Comparison of ENCODE assay signal across 37 cellular contexts in the genomic region with DNA sequence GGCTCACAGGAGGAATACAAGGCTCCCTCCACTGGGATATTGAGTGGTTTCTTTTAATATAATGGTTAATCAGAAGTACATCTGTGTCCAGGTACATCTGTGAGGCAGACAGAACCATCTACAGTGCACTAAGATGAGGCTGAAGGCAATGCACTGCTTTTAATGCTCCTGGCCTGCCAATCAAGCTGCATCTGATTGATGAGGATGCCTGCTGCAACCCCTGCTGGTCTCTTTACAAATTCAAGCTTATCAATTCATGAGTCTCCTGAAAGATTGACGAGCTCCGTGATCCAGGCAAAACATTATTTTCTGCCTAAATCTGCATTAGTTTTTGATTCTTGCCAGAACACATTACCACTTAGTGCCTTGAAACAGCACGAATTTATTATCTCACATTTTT.
"Had no signal": no experiment of that assay in that cellular context is flagged by ENCODE, and none has a peak within 500 bp of the region (broad histone marks: within the 10 kb centered on the region; RNA-seq: fewer than 3 reads in every experiment).

No MANE protein-coding gene starts in this region.

- H3K4me1 ChIP-seq: adrenal gland, ascending aorta, breast epithelium had no signal

- H3K4me1 Mint-ChIP-seq: activated naive CD4-positive, alpha-beta T cell treated with anti-CD3 and anti-CD28 coated beads, Interleukin-2, amount 10 ng/mL, durations not matched to agents 7 days and 5 days; activated naive CD4-positive, alpha-beta T cell treated with anti-CD3 and anti-CD28 coated beads, Interleukin-2, amount 50 U/mL, for 24 hours; activated naive CD8-positive, alpha-beta T cell treated with anti-CD3 and anti-CD28 coated beads for 36 hours; activated naive CD8-positive, alpha-beta T cell treated with anti-CD3 and anti-CD28 coated beads, Interleukin-2, amount 10 ng/mL, durations not matched to agents 7 days and 5 days; activated naive CD8-positive, alpha-beta T cell treated with anti-CD3 and anti-CD28 coated beads, Interleukin-2, amount 50 U/mL, for 24 hours; activated T-helper 17 cell treated with anti-CD3 and anti-CD28 coated beads, Interleukin-2, amount 50 U/mL, for 72 hours; central memory CD8-positive, alpha-beta T cell had no signal

- H3K27ac ChIP-seq: adrenal gland, ascending aorta, body of pancreas, brain microvascular endothelial cell, breast epithelium, cardiac muscle cell had no signal

- H3K27me3 ChIP-seq: adrenal gland, ascending aorta, body of pancreas, brain microvascular endothelial cell, breast epithelium, cardiac muscle cell had no signal

- ATAC-seq: activated naive CD4-positive, alpha-beta T cell treated with anti-CD3 and anti-CD28 coated beads, Interleukin-2, amount 50 U/mL, for 72 hours; activated naive CD8-positive, alpha-beta T cell treated with anti-CD3 and anti-CD28 coated beads, Interleukin-2, amount 50 U/mL, for 24 hours; activated T-cell treated with anti-CD3 and anti-CD28 coated beads, Interleukin-2, amount 50 U/mL, for 4 hours; activated T-cell treated with anti-CD3 and anti-CD28 coated beads, Interleukin-2, amount 50 U/mL, for 72 hours; activated T-helper 17 cell treated with anti-CD3 and anti-CD28 coated beads, Interleukin-2, amount 50 U/mL, for 72 hours; body of pancreas had no signal

- DNase-seq: activated effector memory CD4-positive, alpha-beta T cell treated with anti-CD3 and anti-CD28 coated beads, Interleukin-2, amount 50 U/mL, for 16 hours; activated effector memory CD4-positive, alpha-beta T cell treated with Interleukin-2 at 50 U/mL for 16 hours; activated gamma-delta T cell; activated gamma-delta T cell treated with Interleukin-2 at 50 U/mL for 16 hours; activated naive CD4-positive, alpha-beta T cell; activated naive CD4-positive, alpha-beta T cell treated with anti-CD3 and anti-CD28 coated beads for 36 hours; activated naive CD4-positive, alpha-beta T cell treated with anti-CD3 and anti-CD28 coated beads, Interleukin-2, amount 10 ng/mL, durations not matched to agents 7 days and 5 days; activated naive CD4-positive, alpha-beta T cell treated with anti-CD3 and anti-CD28 coated beads, Interleukin-2, amount 50 U/mL, for 16 hours; activated naive CD4-positive, alpha-beta T cell treated with Interleukin-2 at 50 U/mL for 16 hours; activated naive CD8-positive, alpha-beta T cell treated with anti-CD3 and anti-CD28 coated beads for 36 hours; activated naive CD8-positive, alpha-beta T cell treated with anti-CD3 and anti-CD28 coated beads, Interleukin-2, amount 10 ng/mL, durations not matched to agents 7 days and 5 days; activated naive CD8-positive, alpha-beta T cell treated with anti-CD3 and anti-CD28 coated beads, Interleukin-2, amount 50 U/mL, for 24 hours; activated T-cell treated with anti-CD3 and anti-CD28 coated beads, Interleukin-2, amount 50 U/mL, for 24 hours; activated T-cell treated with anti-CD3 and anti-CD28 coated beads, Interleukin-2, amount 50 U/mL, for 4 hours; activated T-cell treated with anti-CD3 and anti-CD28 coated beads, Interleukin-2, amount 50 U/mL, for 48 hours; activated T-cell treated with anti-CD3 and anti-CD28 coated beads, Interleukin-2, amount 50 U/mL, for 72 hours; adrenal gland; amniotic stem cell; amygdala; anterior cingulate cortex; aorta; body of pancreas; brain microvascular endothelial cell; caudate nucleus; central memory CD4-positive, alpha-beta T cell; cerebellar nuclear complex had no signal

- H3K27ac Mint-ChIP-seq: activated naive CD4-positive, alpha-beta T cell treated with anti-CD3 and anti-CD28 coated beads for 36 hours; activated naive CD4-positive, alpha-beta T cell treated with anti-CD3 and anti-CD28 coated beads, Interleukin-2, amount 10 ng/mL, durations not matched to agents 7 days and 5 days; activated naive CD4-positive, alpha-beta T cell treated with anti-CD3 and anti-CD28 coated beads, Interleukin-2, amount 50 U/mL, for 24 hours; activated naive CD4-positive, alpha-beta T cell treated with anti-CD3 and anti-CD28 coated beads, Interleukin-2, amount 50 U/mL, for 72 hours; activated naive CD8-positive, alpha-beta T cell; activated naive CD8-positive, alpha-beta T cell treated with anti-CD3 and anti-CD28 coated beads for 36 hours; activated naive CD8-positive, alpha-beta T cell treated with anti-CD3 and anti-CD28 coated beads, Interleukin-2, amount 10 ng/mL, durations not matched to agents 7 days and 5 days; activated naive CD8-positive, alpha-beta T cell treated with anti-CD3 and anti-CD28 coated beads, Interleukin-2, amount 50 U/mL, for 24 hours; activated T-cell treated with anti-CD3 and anti-CD28 coated beads, Interleukin-2, amount 50 U/mL, for 24 hours; activated T-cell treated with anti-CD3 and anti-CD28 coated beads, Interleukin-2, amount 50 U/mL, for 72 hours; activated T-helper 1 cell treated with anti-CD3 and anti-CD28 coated beads, Interleukin-12 subunit alpha, Interleukin-12 subunit beta, Interleukin-2, Interleukin-4 antibody, amounts not matched to agents 30 ng/mL and 10 ng/mL and 1 ng/mL, durations not matched to agents 14 hours and 24 hours and 36 hours; activated T-helper 17 cell treated with anti-CD3 and anti-CD28 coated beads, Interleukin-2, amount 50 U/mL, for 72 hours; activated T-helper 2 cell treated with anti-CD3 and anti-CD28 coated beads, Interferon-gamma antibody, Interleukin-2, Interleukin-4, amounts not matched to agents 10 μg/mL and 5 μg/mL and 100 μg/mL, durations not matched to agents 14 hours and 24 hours and 36 hours; brain had no signal

- H3K9me3 Mint-ChIP-seq: activated naive CD4-positive, alpha-beta T cell treated with anti-CD3 and anti-CD28 coated beads, Interleukin-2, amount 10 ng/mL, durations not matched to agents 7 days and 5 days; activated T-cell treated with anti-CD3 and anti-CD28 coated beads, Interleukin-2, amount 50 U/mL, for 24 hours; activated T-helper 1 cell treated with anti-CD3 and anti-CD28 coated beads, Interleukin-12 subunit alpha, Interleukin-12 subunit beta, Interleukin-2, Interleukin-4 antibody, amounts not matched to agents 30 ng/mL and 10 ng/mL and 1 ng/mL, durations not matched to agents 14 hours and 24 hours and 36 hours; activated T-helper 2 cell treated with anti-CD3 and anti-CD28 coated beads, Interferon-gamma antibody, Interleukin-2, Interleukin-4, amounts not matched to agents 10 μg/mL and 5 μg/mL and 100 μg/mL, durations not matched to agents 14 hours and 24 hours and 36 hours had no signal

- H3K36me3 ChIP-seq: adrenal gland, ascending aorta, brain microvascular endothelial cell, breast epithelium, cardiac muscle cell had no signal

- H3K9me3 ChIP-seq: adrenal gland, ascending aorta, body of pancreas had no signal

- H3K4me3 ChIP-seq: adrenal gland, ascending aorta, body of pancreas, breast epithelium, cardiac muscle cell had no signal

- H3K4me3 Mint-ChIP-seq: activated naive CD4-positive, alpha-beta T cell treated with anti-CD3 and anti-CD28 coated beads for 36 hours; activated naive CD4-positive, alpha-beta T cell treated with anti-CD3 and anti-CD28 coated beads, Interleukin-2, amount 10 ng/mL, durations not matched to agents 7 days and 5 days; activated naive CD4-positive, alpha-beta T cell treated with anti-CD3 and anti-CD28 coated beads, Interleukin-2, amount 50 U/mL, for 24 hours; activated naive CD8-positive, alpha-beta T cell; activated naive CD8-positive, alpha-beta T cell treated with anti-CD3 and anti-CD28 coated beads for 36 hours; activated naive CD8-positive, alpha-beta T cell treated with anti-CD3 and anti-CD28 coated beads, Interleukin-2, amount 10 ng/mL, durations not matched to agents 7 days and 5 days; activated naive CD8-positive, alpha-beta T cell treated with anti-CD3 and anti-CD28 coated beads, Interleukin-2, amount 50 U/mL, for 24 hours; activated T-cell treated with anti-CD3 and anti-CD28 coated beads, Interleukin-2, amount 50 U/mL, for 24 hours; activated T-cell treated with anti-CD3 and anti-CD28 coated beads, Interleukin-2, amount 50 U/mL, for 4 hours; activated T-cell treated with anti-CD3 and anti-CD28 coated beads, Interleukin-2, amount 50 U/mL, for 72 hours; activated T-helper 1 cell treated with anti-CD3 and anti-CD28 coated beads, Interleukin-12 subunit alpha, Interleukin-12 subunit beta, Interleukin-2, Interleukin-4 antibody, amounts not matched to agents 30 ng/mL and 10 ng/mL and 1 ng/mL, durations not matched to agents 14 hours and 24 hours and 36 hours; activated T-helper 17 cell treated with anti-CD3 and anti-CD28 coated beads, Interleukin-2, amount 50 U/mL, for 72 hours; brain; central memory CD8-positive, alpha-beta T cell had no signal

- H3K36me3 Mint-ChIP-seq: activated naive CD4-positive, alpha-beta T cell treated with anti-CD3 and anti-CD28 coated beads, Interleukin-2, amount 10 ng/mL, durations not matched to agents 7 days and 5 days; activated naive CD4-positive, alpha-beta T cell treated with anti-CD3 and anti-CD28 coated beads, Interleukin-2, amount 50 U/mL, for 24 hours; activated naive CD4-positive, alpha-beta T cell treated with anti-CD3 and anti-CD28 coated beads, Interleukin-2, amount 50 U/mL, for 72 hours; activated naive CD8-positive, alpha-beta T cell; activated naive CD8-positive, alpha-beta T cell treated with anti-CD3 and anti-CD28 coated beads for 36 hours; activated naive CD8-positive, alpha-beta T cell treated with anti-CD3 and anti-CD28 coated beads, Interleukin-2, amount 10 ng/mL, durations not matched to agents 7 days and 5 days; brain had no signal

- H3K27me3 Mint-ChIP-seq: activated naive CD4-positive, alpha-beta T cell treated with anti-CD3 and anti-CD28 coated beads, Interleukin-2, amount 10 ng/mL, durations not matched to agents 7 days and 5 days; activated naive CD4-positive, alpha-beta T cell treated with anti-CD3 and anti-CD28 coated beads, Interleukin-2, amount 50 U/mL, for 24 hours; activated naive CD8-positive, alpha-beta T cell; activated naive CD8-positive, alpha-beta T cell treated with anti-CD3 and anti-CD28 coated beads for 36 hours; activated naive CD8-positive, alpha-beta T cell treated with anti-CD3 and anti-CD28 coated beads, Interleukin-2, amount 10 ng/mL, durations not matched to agents 7 days and 5 days; activated naive CD8-positive, alpha-beta T cell treated with anti-CD3 and anti-CD28 coated beads, Interleukin-2, amount 50 U/mL, for 24 hours; activated T-cell treated with anti-CD3 and anti-CD28 coated beads, Interleukin-2, amount 50 U/mL, for 24 hours; central memory CD8-positive, alpha-beta T cell had no signal
